ENCODE assay signal across 17 cellular contexts in the genomic region with DNA sequence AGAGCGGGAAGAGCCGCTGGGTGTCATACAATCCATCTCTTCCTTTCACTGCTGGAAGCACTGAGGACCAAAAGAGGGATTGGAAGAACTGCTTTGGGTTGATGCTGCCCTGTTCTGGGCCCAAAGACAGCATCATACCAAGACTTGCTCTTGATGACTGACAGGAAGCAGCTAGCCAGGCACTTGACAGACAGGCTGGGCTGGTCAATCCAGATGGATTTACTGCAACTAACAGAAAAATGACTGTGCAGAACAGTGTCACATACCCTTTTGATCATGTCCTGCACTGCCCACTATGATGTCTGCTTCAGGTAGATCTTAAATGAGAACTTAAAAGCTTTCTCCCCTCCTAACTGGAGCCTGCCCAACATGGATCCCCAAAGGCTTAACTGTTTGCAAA.
A peak's percentile ranks its signal among the peaks of the same experiment; 100 is the strongest.
DNase-seq lines count a peak whose midpoint lies in the region; ATAC-seq, FAIRE-seq and TF ChIP-seq lines count a peak whose summit lies in the region.
"Had no signal": no experiment of that assay in that cellular context is flagged by ENCODE, and none has a peak within 500 bp of the region (broad histone marks: within the 10 kb centered on the region; RNA-seq: fewer than 3 reads in every experiment).

No MANE protein-coding gene starts in this region.

- no peak overlapping the region for H2BK120ac ChIP-seq in neuronal stem cell (ENCODE audit: low read depth, low read length)

- H4K20me1 ChIP-seq in MM.1S (ENCODE audit: insufficient read depth, low read length): no peaks in the 10 kb centered on the region

- no peak overlapping the region for H3K27ac Mint-ChIP-seq in Calu3 (ENCODE audit: unreplicated experiment)
- H3K27ac Mint-ChIP-seq in activated naive CD4-positive, alpha-beta T cell treated with anti-CD3 and anti-CD28 coated beads, Interleukin-2, amount 50 U/mL, for 72 hours: no peak overlapping the region

- H3K79me2 ChIP-seq in MM.1S (ENCODE audit: low read length): no peaks in the 10 kb centered on the region

- CTCF ChIA-PET in Calu3 (lab: Charles Lee): no interaction called here
- CTCF ChIA-PET in HEK293T (lab: Yijun Ruan, JAX): no interaction called here

- H3F3A ChIP-seq in MM.1S (ENCODE audit: insufficient read depth, low read length): no peaks in the 10 kb centered on the region

- intact Hi-C loops in Calu3 (cut with micrococcal nuclease; ENCODE audit: unreplicated experiment): no loop called here

- H3K9me3 ChIP-seq in neuronal stem cell (replicated peaks in 1 of 2; ENCODE audit: control insufficient read depth in 2 of 2, insufficient read depth in 1 of 2, low read depth in 1 of 2, low read length in 2 of 2): no peaks in the 10 kb centered on the region
- H3K9me3 ChIP-seq in MM.1S (replicated peaks; ENCODE audit: insufficient read depth, low read length): no peaks in the 10 kb centered on the region
- H3K9me3 ChIP-seq: Caco-2 had no signal

- H3K4me3 ChIP-seq in bronchial epithelial cell (ENCODE audit: low read depth, low read length): no peak overlapping the region
- no peak overlapping the region for H3K4me3 ChIP-seq in neuronal stem cell (ENCODE audit: low read length in 2 of 2)
- H3K4me3 ChIP-seq in MM.1S (ENCODE audit: low read length): no peak overlapping the region

- H3K14ac ChIP-seq in neuronal stem cell (ENCODE audit: low read length): no peak overlapping the region

- no TSS peak for BruUV-seq in Calu3 (replicated peaks; lab: Mats Ljungman, UMichigan)

- no peaks in the 10 kb centered on the region for H3K79me1 ChIP-seq in neuronal stem cell (ENCODE audit: low read depth, low read length)

- H3K36me3 Mint-ChIP-seq in Calu3 (ENCODE audit: insufficient read depth, unreplicated experiment): no peaks in the 10 kb centered on the region
- no peaks in the 10 kb centered on the region for H3K36me3 Mint-ChIP-seq in activated naive CD4-positive, alpha-beta T cell treated with anti-CD3 and anti-CD28 coated beads, Interleukin-2, amount 50 U/mL, for 72 hours

- no peak overlapping the region for H3K4ac ChIP-seq in neuronal stem cell (ENCODE audit: low read length)

- H3K27me3 ChIP-seq in bronchial epithelial cell (ENCODE audit: control insufficient read depth, insufficient read depth, low read length): no peaks in the 10 kb centered on the region
- H3K27me3 ChIP-seq in neuronal stem cell (ENCODE audit: control insufficient read depth in 3 of 3, insufficient read depth in 3 of 3, low read depth in 1 of 3, low read length in 3 of 3): no peaks in the 10 kb centered on the region
- no peaks in the 10 kb centered on the region for H3K27me3 ChIP-seq in MM.1S (replicated peaks; ENCODE audit: insufficient read depth, low read length)

- H3K18ac ChIP-seq in neuronal stem cell (ENCODE audit: low read length): no peak overlapping the region

- DNase-seq in Calu3: peak; percentile 1
- no peak for DNase-seq in HEK293T (ENCODE audit: extremely low spot score)
- peak; percentile 12 for DNase-seq in bronchial epithelial cell (ENCODE audit: low read depth)
- DNase-seq in neuronal stem cell (ENCODE audit: low spot score): no peak
- DNase-seq in hypothalamus (lab: John Stamatoyannopoulos, UW): no peak
- DNase-seq in activated gamma-delta T cell treated with Interleukin-2 at 50 U/mL for 16 hours: no peak
- DNase-seq in MM.1S: no peak
- no peak for DNase-seq in activated naive CD4-positive, alpha-beta T cell treated with anti-CD3 and anti-CD28 coated beads, Interleukin-2, amount 50 U/mL, for 72 hours (ENCODE audit: low spot score in 2 of 2)
- DNase-seq: Caco-2; CD8-positive, alpha-beta memory T cell; DMS 273 treated with DMSO at 0.1 percent for 48 hours; DMS79 treated with DMSO at 0.1 percent for 48 hours; GDM1; KBM-7 had no signal

- no peak overlapping the region for H3K23ac ChIP-seq in neuronal stem cell (ENCODE audit: low read depth, low read length, poor library complexity)

- H3K9ac ChIP-seq in neuronal stem cell (ENCODE audit: low read depth, low read length, poor library complexity) (peak overlapping the region; percentile 65), MM.1S (ENCODE audit: low read length) (no peak overlapping the region)

- no peaks in the 10 kb centered on the region for H3K9me2 ChIP-seq in MM.1S (replicated peaks; ENCODE audit: insufficient read depth, low read length)

- no peak overlapping the region for H4K91ac ChIP-seq in neuronal stem cell (ENCODE audit: low read depth, low read length, poor library complexity)

- H3K4me3 Mint-ChIP-seq in Calu3 (ENCODE audit: low read depth, unreplicated experiment): no peak overlapping the region
- H3K4me3 Mint-ChIP-seq: CD8-positive, alpha-beta memory T cell had no signal

- no peak overlapping the region for H4K8ac ChIP-seq in neuronal stem cell (ENCODE audit: low read depth, low read length)

- H2AFZ ChIP-seq in neuronal stem cell (ENCODE audit: low read length): no peak overlapping the region
- no peak overlapping the region for H2AFZ ChIP-seq in MM.1S (ENCODE audit: low read length)

- H3K27ac ChIP-seq in neuronal stem cell (replicated peaks; ENCODE audit: low read length): no peak overlapping the region
- H3K27ac ChIP-seq in MM.1S (ENCODE audit: low read length): no peak overlapping the region
- H3K27ac ChIP-seq: 22Rv1 had no signal

- no peaks in the 10 kb centered on the region for H3K27me3 Mint-ChIP-seq in Calu3 (ENCODE audit: unreplicated experiment)

- no peak for TF ChIP-seq CTCF in Calu3 (IDR thresholded peaks at IDR 0.05; ENCODE audit: unreplicated experiment)
- TF ChIP-seq CTCF in bronchial epithelial cell (IDR thresholded peaks at IDR 0.05; ENCODE audit: insufficient read depth, low read length, severe bottlenecking): no peak
- TF ChIP-seq CTCF in MM.1S (IDR thresholded peaks at IDR 0.05; ENCODE audit: low read length): no peak

- POLR2A ChIA-PET in HEK293T (lab: Yijun Ruan, JAX): no interaction called here

- WGBS in neuronal stem cell (ENCODE audit: extremely low coverage in 2 of 2, insufficient read length in 2 of 2, insufficient replicate concordance in 1 of 2), 2 donors: no CpG with 5 or more reads among the region's 2 CpGs

- H3K36me3 ChIP-seq in bronchial epithelial cell (ENCODE audit: control insufficient read depth, insufficient read depth, low read length) (no peaks in the 10 kb centered on the region), neuronal stem cell (replicated peaks in 1 of 2; ENCODE audit: control insufficient read depth in 2 of 2, insufficient read depth in 2 of 2, low read length in 2 of 2) (no peaks in the 10 kb centered on the region), MM.1S (replicated peaks; ENCODE audit: insufficient read depth, low read length) (no peaks in the 10 kb centered on the region)

- no peaks in the 10 kb centered on the region for H3K9me3 Mint-ChIP-seq in Calu3 (ENCODE audit: low read depth, unreplicated experiment)
- H3K9me3 Mint-ChIP-seq in activated naive CD4-positive, alpha-beta T cell treated with anti-CD3 and anti-CD28 coated beads, Interleukin-2, amount 50 U/mL, for 72 hours: no peaks in the 10 kb centered on the region
- H3K9me3 Mint-ChIP-seq: CD8-positive, alpha-beta memory T cell had no signal

- H3K4me1 Mint-ChIP-seq in Calu3 (ENCODE audit: low read depth, unreplicated experiment): peaks cover 8% of the 10 kb centered on the region
- H3K4me1 Mint-ChIP-seq: CD8-positive, alpha-beta memory T cell had no signal

- no peak overlapping the region for H2BK15ac ChIP-seq in neuronal stem cell (ENCODE audit: low read length)

- H2BK5ac ChIP-seq in neuronal stem cell (ENCODE audit: low read length): no peak overlapping the region

- H3K4me1 ChIP-seq in neuronal stem cell (ENCODE audit: control insufficient read depth in 2 of 2, insufficient read depth in 1 of 2, low read depth in 1 of 2, low read length in 2 of 2) (peaks cover 0 to 11% of the 10 kb centered on the region in 2 donors), MM.1S (ENCODE audit: low read length) (no peaks in the 10 kb centered on the region)
- H3K4me1 ChIP-seq: Caco-2 had no signal

- no peak overlapping the region for H2BK12ac ChIP-seq in neuronal stem cell (ENCODE audit: low read length)

- ATAC-seq in activated naive CD4-positive, alpha-beta T cell treated with anti-CD3 and anti-CD28 coated beads, Interleukin-2, amount 50 U/mL, for 72 hours: no peak
- ATAC-seq: HCT116 had no signal

- no peak for FAIRE-seq in bronchial epithelial cell (lab: Jason Lieb, UNC)
- FAIRE-seq: H54 had no signal

- no peak overlapping the region for H2AK5ac ChIP-seq in neuronal stem cell (ENCODE audit: low read depth, low read length)

- H3K4me2 ChIP-seq in neuronal stem cell (ENCODE audit: insufficient read depth, low read length, poor library complexity, severe bottlenecking) (no peak overlapping the region), MM.1S (ENCODE audit: low read depth, low read length) (no peak overlapping the region)

TF ChIP-seq in HEK293T, 16 proteins besides CTCF, POLR2A, EP300 and RAD21:
- TF ChIP-seq CTBP1 (IDR thresholded peaks at IDR 0.05; ENCODE audit: borderline replicate concordance) (no peak), FOXK2 (IDR thresholded peaks at IDR 0.05) (no peak), SUZ12 (IDR thresholded peaks at IDR 0.05) (no peak), SP1 (IDR thresholded peaks at IDR 0.05) (no peak), FOXA1 (IDR thresholded peaks at IDR 0.05) (no peak), L3MBTL2 (conservative IDR thresholded peaks at IDR 0.05) (no peak)
- TF ChIP-seq, protein P1, sequence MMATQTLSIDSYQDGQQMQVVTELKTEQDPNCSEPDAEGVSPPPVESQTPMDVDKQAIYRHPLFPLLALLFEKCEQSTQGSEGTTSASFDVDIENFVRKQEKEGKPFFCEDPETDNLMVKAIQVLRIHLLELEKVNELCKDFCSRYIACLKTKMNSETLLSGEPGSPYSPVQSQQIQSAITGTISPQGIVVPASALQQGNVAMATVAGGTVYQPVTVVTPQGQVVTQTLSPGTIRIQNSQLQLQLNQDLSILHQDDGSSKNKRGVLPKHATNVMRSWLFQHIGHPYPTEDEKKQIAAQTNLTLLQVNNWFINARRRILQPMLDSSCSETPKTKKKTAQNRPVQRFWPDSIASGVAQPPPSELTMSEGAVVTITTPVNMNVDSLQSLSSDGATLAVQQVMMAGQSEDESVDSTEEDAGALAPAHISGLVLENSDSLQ (IDR thresholded peaks at IDR 0.05): 0 out of 2 replicates have a peak, but pooled peaks have one; percentile 5

Comparison
In these comparisons a context has a peak if more than half of its experiments do, and no peak if none do; other contexts are left out.
1. DNase-seq: peak in Calu3 (single experiment) and bronchial epithelial cell (single experiment); none in HEK293T (single experiment), neuronal stem cell (single experiment), hypothalamus (0 of 51), activated gamma-delta T cell treated with Interleukin-2 at 50 U/mL for 16 hours (single experiment), MM.1S (single experiment) and activated naive CD4-positive, alpha-beta T cell treated with anti-CD3 and anti-CD28 coated beads, Interleukin-2, amount 50 U/mL, for 72 hours (0 of 2).